ENCODE assay signal across 21 cellular contexts in genomic region chr1:21124846-21125245, GRCh38. TPM values are rescaled to one million over a fixed set of nuclear protein-coding genes. Genes with fewer than 3 reads are reported as not detected.
DNase-seq lines count a peak whose midpoint lies in the region; ATAC-seq, FAIRE-seq and TF ChIP-seq lines count a peak whose summit lies in the region.
"Had no signal": no experiment of that assay in that cellular context is flagged by ENCODE, and none has a peak within 500 bp of the region (broad histone marks: within the 10 kb centered on the region; RNA-seq: fewer than 3 reads in every experiment).

No MANE protein-coding gene starts in this region.

- in situ Hi-C loops in astrocyte of the spinal cord (cut with HindIII; ENCODE audit: low sequenced_read_pairs): no loop called here

- H3K4me3 ChIP-seq in astrocyte of the spinal cord (ENCODE audit: low read depth, low read length): no peak overlapping the region
- H3K4me3 ChIP-seq: HAP-1, skin epidermis, thoracic aorta had no signal

- no peak for ATAC-seq in GM21360 (IDR thresholded peaks at IDR 0.05; ENCODE audit: unreplicated experiment)
- ATAC-seq in stimulated activated effector memory CD8-positive, alpha-beta T cell treated with anti-CD3 and anti-CD28 coated beads, Interleukin-12 subunit alpha, Interleukin-12 subunit beta, amount 100 ng/mL, for 72 hours: no peak
- ATAC-seq: activated CD8-positive, alpha-beta T cell treated with anti-CD3 and anti-CD28 coated beads, Interleukin-2, amount 10 ng/mL, durations not matched to agents 7 days and 5 days; T-helper 17 cell had no signal

- H3K9me3 Mint-ChIP-seq in stimulated activated effector memory CD8-positive, alpha-beta T cell treated with anti-CD3 and anti-CD28 coated beads, Interleukin-12 subunit alpha, Interleukin-12 subunit beta, amount 100 ng/mL, for 72 hours: no peaks in the 10 kb centered on the region
- H3K9me3 Mint-ChIP-seq: activated T-helper 1 cell treated with anti-CD3 and anti-CD28 coated beads, Interleukin-12 subunit alpha, Interleukin-12 subunit beta, Interleukin-2, Interleukin-4 antibody, amounts not matched to agents 30 ng/mL and 10 ng/mL and 1 ng/mL, durations not matched to agents 14 hours and 24 hours and 36 hours; naive B cell had no signal

- peaks cover 43% of the 10 kb centered on the region for H3K36me3 Mint-ChIP-seq in stimulated activated effector memory CD8-positive, alpha-beta T cell treated with anti-CD3 and anti-CD28 coated beads, Interleukin-12 subunit alpha, Interleukin-12 subunit beta, amount 100 ng/mL, for 72 hours

- H3K27ac Mint-ChIP-seq in stimulated activated effector memory CD8-positive, alpha-beta T cell treated with anti-CD3 and anti-CD28 coated beads, Interleukin-12 subunit alpha, Interleukin-12 subunit beta, amount 100 ng/mL, for 72 hours: no peak overlapping the region
- H3K27ac Mint-ChIP-seq: activated CD8-positive, alpha-beta T cell treated with anti-CD3 and anti-CD28 coated beads, Interleukin-2, amount 10 ng/mL, durations not matched to agents 7 days and 5 days; activated T-helper 1 cell treated with anti-CD3 and anti-CD28 coated beads, Interleukin-12 subunit alpha, Interleukin-12 subunit beta, Interleukin-2, Interleukin-4 antibody, amounts not matched to agents 30 ng/mL and 10 ng/mL and 1 ng/mL, durations not matched to agents 14 hours and 24 hours and 36 hours; B cell; T-helper 17 cell had no signal

- no peaks in the 10 kb centered on the region for H3K4me1 Mint-ChIP-seq in stimulated activated effector memory CD8-positive, alpha-beta T cell treated with anti-CD3 and anti-CD28 coated beads, Interleukin-12 subunit alpha, Interleukin-12 subunit beta, amount 100 ng/mL, for 72 hours
- H3K4me1 Mint-ChIP-seq: T-helper 17 cell had no signal

- TF ChIP-seq CTCF in astrocyte of the spinal cord (IDR thresholded peaks at IDR 0.05; ENCODE audit: low read depth, low read length): no peak

- H3K4me3 Mint-ChIP-seq in stimulated activated effector memory CD8-positive, alpha-beta T cell treated with anti-CD3 and anti-CD28 coated beads, Interleukin-12 subunit alpha, Interleukin-12 subunit beta, amount 100 ng/mL, for 72 hours: no peak overlapping the region
- H3K4me3 Mint-ChIP-seq: activated CD8-positive, alpha-beta T cell treated with anti-CD3 and anti-CD28 coated beads, Interleukin-2, amount 10 ng/mL, durations not matched to agents 7 days and 5 days; activated T-helper 1 cell treated with anti-CD3 and anti-CD28 coated beads, Interleukin-12 subunit alpha, Interleukin-12 subunit beta, Interleukin-2, Interleukin-4 antibody, amounts not matched to agents 30 ng/mL and 10 ng/mL and 1 ng/mL, durations not matched to agents 14 hours and 24 hours and 36 hours; B cell; T-helper 17 cell had no signal

- no peak for FAIRE-seq in H54 (lab: Jason Lieb, UNC)

- DNase-seq in Daoy (ENCODE audit: low read depth) (peak; percentile 13), M059J (ENCODE audit: low read depth) (peak; percentile 63), astrocyte of the spinal cord (ENCODE audit: low read depth, low spot score) (peak; percentile 22), iris pigment epithelial cell (ENCODE audit: low read depth) (peak; percentile 82), H54 (ENCODE audit: insufficient read length, low spot score) (no peak)
- no peak for DNase-seq in stimulated activated effector memory CD8-positive, alpha-beta T cell treated with anti-CD3 and anti-CD28 coated beads, Interleukin-12 subunit alpha, Interleukin-12 subunit beta, amount 100 ng/mL, for 72 hours (ENCODE audit: low spot score in 2 of 2)
- no peak for DNase-seq in activated T-cell treated with anti-CD3 and anti-CD28 coated beads, Interleukin-2, amount 50 U/mL, for 1 hour
- DNase-seq: activated CD4-positive, CD25-positive, alpha-beta regulatory T cell; activated CD8-positive, alpha-beta T cell treated with anti-CD3 and anti-CD28 coated beads, Interleukin-2, amount 10 ng/mL, durations not matched to agents 7 days and 5 days; cerebellar nuclear complex; DMS 273 treated with DMSO at 0.1 percent for 48 hours; naive B cell; NCI-H1694; Right ventricle myocardium superior; T-helper 17 cell had no signal

- no peak for TF ChIP-seq POLR2A in H54 (IDR thresholded peaks at IDR 0.05; ENCODE audit: low read depth, low read length)

RNA-seq across cellular contexts. Expression of gene EIF4G3, which starts 51.9 kb away (rescaled TPM):
- 31.3 and 33.9 TPM in 2 replicates for total RNA-seq in Daoy (2014; rRNA removed; shearing (Covaris generic))
- 32.2 and 57.2 TPM in 2 replicates for total RNA-seq in M059J (2014; rRNA removed; shearing (Covaris generic))

Comparison
In these comparisons a context has a peak if more than half of its experiments do, and no peak if none do; other contexts are left out.
1. DNase-seq: peak in Daoy (single experiment), M059J (single experiment), astrocyte of the spinal cord (single experiment) and iris pigment epithelial cell (single experiment); none in stimulated activated effector memory CD8-positive, alpha-beta T cell treated with anti-CD3 and anti-CD28 coated beads, Interleukin-12 subunit alpha, Interleukin-12 subunit beta, amount 100 ng/mL, for 72 hours (0 of 2), activated T-cell treated with anti-CD3 and anti-CD28 coated beads, Interleukin-2, amount 50 U/mL, for 1 hour (single experiment) and H54 (single experiment).